15 cellular contexts compared by ENCODE assay signal in genomic region chr1:153400244-153400643, GRCh38. TPM values are rescaled to one million over a fixed set of nuclear protein-coding genes. Genes with fewer than 3 reads are reported as not detected.
A peak's percentile ranks its signal among the peaks of the same experiment; 100 is the strongest.
DNase-seq lines count a peak whose midpoint lies in the region; ATAC-seq and TF ChIP-seq lines count a peak whose summit lies in the region.
"Had no signal": no experiment of that assay in that cellular context is flagged by ENCODE, and none has a peak within 500 bp of the region (broad histone marks: within the 10 kb centered on the region; RNA-seq: fewer than 3 reads in every experiment).

No MANE protein-coding gene starts in this region.

- no peak overlapping the region for H4K8ac ChIP-seq in mesenchymal stem cell (ENCODE audit: low read length)

- H3K9me3 ChIP-seq in SK-N-SH (no peaks in the 10 kb centered on the region), mesenchymal stem cell (ENCODE audit: control insufficient read depth, low read length) (no peaks in the 10 kb centered on the region)
- H3K9me3 ChIP-seq: tibial artery had no signal

- TF ChIP-seq EP300 in SK-N-SH (IDR thresholded peaks at IDR 0.05; ENCODE audit: borderline replicate concordance in 1 of 2, low read depth in 1 of 2, low read length in 1 of 2), result no peak

- H3K4me3 ChIP-seq in NB4 (ENCODE audit: low read depth, low read length) (no peak overlapping the region), SK-N-SH (ENCODE audit: low read depth in 2 of 2, low read length in 1 of 2) (no peak overlapping the region), mesenchymal stem cell (ENCODE audit: insufficient read depth in 1 of 2, low read depth in 1 of 2, low read length in 2 of 2) (no peak overlapping the region)
- H3K4me3 ChIP-seq: tibial artery had no signal

- WGBS in SK-N-SH (ENCODE audit: low lambda C conversion rate), result 14% methylated on average over 5 of the region's 5 CpGs
- 72% methylated on average over 5 of the region's 5 CpGs for WGBS in mesenchymal stem cell

- H3K4me2 ChIP-seq in SK-N-SH (no peak overlapping the region), mesenchymal stem cell (ENCODE audit: low read length, poor library complexity, severe bottlenecking) (no peak overlapping the region)

- H3K9me2 ChIP-seq in SK-N-SH, result no peaks in the 10 kb centered on the region

- H3K18ac ChIP-seq in mesenchymal stem cell (ENCODE audit: low read depth in 1 of 2, low read length in 2 of 2), result no peak overlapping the region

- H3K79me1 ChIP-seq in mesenchymal stem cell (replicated peaks; ENCODE audit: low read length, poor library complexity, severe bottlenecking), result no peaks in the 10 kb centered on the region

- H3F3A ChIP-seq in SK-N-SH (replicated peaks; ENCODE audit: insufficient read depth), result no peaks in the 10 kb centered on the region

- no peak for ATAC-seq in GM19328 (IDR thresholded peaks at IDR 0.05; ENCODE audit: unreplicated experiment)
- ATAC-seq: activated CD8-positive, alpha-beta T cell treated with anti-CD3 and anti-CD28 coated beads for 36 hours; natural killer cell treated with Interleukin-12 subunit alpha and Interleukin-12 subunit beta and Interleukin-15 and Interleukin-18, amount 100 ng/mL, for 72 hours had no signal

- no peak for TF ChIP-seq CTCF in NB4 (IDR thresholded peaks at IDR 0.05; ENCODE audit: low read depth, low read length)
- TF ChIP-seq CTCF in SK-N-SH (IDR thresholded peaks at IDR 0.05), result peak; percentile 25

- no peaks in the 10 kb centered on the region for H3K79me2 ChIP-seq in SK-N-SH (ENCODE audit: insufficient read depth)

- no peak overlapping the region for H2BK5ac ChIP-seq in mesenchymal stem cell (ENCODE audit: low read depth, low read length, poor library complexity, severe bottlenecking)

- H3K4me1 ChIP-seq in SK-N-SH (ENCODE audit: control insufficient read depth in 1 of 2, insufficient read depth in 2 of 2, low read depth in 1 of 2, low read length in 1 of 2), result no peaks in the 10 kb centered on the region
- no peaks in the 10 kb centered on the region for H3K4me1 ChIP-seq in mesenchymal stem cell (ENCODE audit: control insufficient read depth, insufficient read depth, low read depth, low read length)
- H3K4me1 ChIP-seq: tibial artery had no signal

- TF ChIP-seq POLR2A in NB4 (IDR thresholded peaks at IDR 0.05; ENCODE audit: extremely low read depth, insufficient read length), result no peak

- H3K9ac ChIP-seq in SK-N-SH (no peak overlapping the region), mesenchymal stem cell (ENCODE audit: low read length) (no peak overlapping the region)

- H2AFZ ChIP-seq in SK-N-SH (ENCODE audit: low read depth), result no peak overlapping the region
- H2AFZ ChIP-seq in mesenchymal stem cell (ENCODE audit: low read depth, low read length), result no peak overlapping the region

- H3K27ac ChIP-seq in SK-N-SH (ENCODE audit: low read depth in 2 of 2, low read length in 1 of 2) (no peak overlapping the region), mesenchymal stem cell (ENCODE audit: low read length, poor library complexity, severe bottlenecking) (no peak overlapping the region)
- H3K27ac ChIP-seq: tibial artery had no signal

- H4K91ac ChIP-seq in mesenchymal stem cell (ENCODE audit: low read length), result no peak overlapping the region

- H3K27me3 ChIP-seq in SK-N-SH (ENCODE audit: insufficient read depth), result peaks cover 48% of the 10 kb centered on the region; the same call in 1 of the 2 replicates
- H3K27me3 ChIP-seq in mesenchymal stem cell (ENCODE audit: control insufficient read depth in 1 of 2, insufficient read depth in 1 of 2, low read length in 2 of 2), result peaks cover 19 to 66% of the 10 kb centered on the region in 2 experiments

- H3K14ac ChIP-seq in mesenchymal stem cell (ENCODE audit: low read length in 2 of 2), result no peak overlapping the region

- peak; percentile 19 for DNase-seq in NCI-H2029 (lab: John Stamatoyannopoulos, UW)
- DNase-seq in NCI-H2029 treated with DMSO at 0.1 percent for 48 hours (lab: John Stamatoyannopoulos, UW), result no peak
- DNase-seq in NB4 (ENCODE audit: low read depth), result peak; percentile 19
- DNase-seq in SK-N-SH, result no peak
- peak; percentile 50 for DNase-seq in islet precursor cell
- DNase-seq in mesenchymal stem cell, result no peak
- no peak for DNase-seq in activated CD8-positive, alpha-beta memory T cell treated with anti-CD3 and anti-CD28 coated beads, Interleukin-2, amount 50 U/mL, for 4 hours
- DNase-seq: activated CD8-positive, alpha-beta T cell treated with anti-CD3 and anti-CD28 coated beads for 36 hours; activated naive CD4-positive, alpha-beta T cell treated with anti-CD3 and anti-CD28 coated beads, Interleukin-2, amount 50 U/mL, for 16 hours; central memory CD4-positive, alpha-beta T cell; DMS79 treated with DMSO at 0.1 percent for 48 hours; kidney glomerular epithelial cell had no signal

- no peak overlapping the region for H2AK5ac ChIP-seq in mesenchymal stem cell (ENCODE audit: low read length, severe bottlenecking)

- no peaks in the 10 kb centered on the region for H3K36me3 ChIP-seq in SK-N-SH (replicated peaks in 1 of 2; ENCODE audit: control insufficient read depth in 1 of 2, insufficient read depth in 2 of 2, low read length in 1 of 2)
- no peaks in the 10 kb centered on the region for H3K36me3 ChIP-seq in mesenchymal stem cell (ENCODE audit: control insufficient read depth in 1 of 2, insufficient read depth in 2 of 2, low read depth in 1 of 2, low read length in 2 of 2)
- H3K36me3 ChIP-seq: tibial artery had no signal

- no peak overlapping the region for H2BK15ac ChIP-seq in mesenchymal stem cell (ENCODE audit: low read depth, poor library complexity, severe bottlenecking)

- no peak overlapping the region for H2BK12ac ChIP-seq in mesenchymal stem cell (ENCODE audit: low read length in 2 of 2)

- CTCF ChIA-PET in SK-N-SH (lab: Yijun Ruan, JAX), result interaction anchor here (0.5 to 2.2 kb wide), 5 partner anchors 46 to 96 kb away, joined by 3 to 11 read pairs (median 3); no protein-coding TSS in a partner anchor

- H3K4ac ChIP-seq in mesenchymal stem cell (ENCODE audit: low read depth in 1 of 2, low read length in 2 of 2), result no peak overlapping the region

- no peaks in the 10 kb centered on the region for H4K20me1 ChIP-seq in SK-N-SH (ENCODE audit: insufficient read depth)

- no peak overlapping the region for H2BK120ac ChIP-seq in mesenchymal stem cell (ENCODE audit: low read depth, low read length)

- H3K23ac ChIP-seq in mesenchymal stem cell (ENCODE audit: low read length in 2 of 2), result no peak overlapping the region

- peak; percentile 20; the same call in 1 of the 2 replicates for TF ChIP-seq RAD21 in SK-N-SH (IDR thresholded peaks at IDR 0.05; ENCODE audit: low read length)

- POLR2A ChIA-PET in SK-N-SH (lab: Yijun Ruan, JAX), result no interaction called here

TF ChIP-seq in SK-N-SH, 30 proteins besides CTCF, POLR2A, EP300 and RAD21 (continues in another document):
- TF ChIP-seq MEF2A (IDR thresholded peaks at IDR 0.05; ENCODE audit: borderline replicate concordance, low read depth), result no peak
- no peak for TF ChIP-seq TAF1 (IDR thresholded peaks at IDR 0.05; ENCODE audit: borderline replicate concordance, low read depth, low read length)
- no peak for TF ChIP-seq MXI1 (IDR thresholded peaks at IDR 0.05; ENCODE audit: low read depth, low read length)
- TF ChIP-seq NFIC (IDR thresholded peaks at IDR 0.05; ENCODE audit: borderline replicate concordance), result no peak
- TF ChIP-seq POLR2AphosphoS5 (IDR thresholded peaks at IDR 0.05; ENCODE audit: low read depth, low read length), result no peak
- no peak for TF ChIP-seq GABPA (IDR thresholded peaks at IDR 0.05; ENCODE audit: low read depth)
- no peak for TF ChIP-seq FOXJ3 (CRISPR knock-in tag; IDR thresholded peaks at IDR 0.05)
- no peak for TF ChIP-seq ZBTB33 (IDR thresholded peaks at IDR 0.05; ENCODE audit: borderline replicate concordance, low read depth)
- TF ChIP-seq FOSL2 (IDR thresholded peaks at IDR 0.05; ENCODE audit: borderline replicate concordance, low read depth), result no peak
- no peak for TF ChIP-seq GATA2 (CRISPR knock-in tag; IDR thresholded peaks at IDR 0.05)

RNA-seq across cellular contexts. Expression of gene S100A8, which starts 9.4 kb away (rescaled TPM):
- polyA plus RNA-seq in SK-N-SH (2012; rRNA removed), result not detected in 2 replicates
- not detected in 2 replicates for polyA plus RNA-seq in SK-N-SH (2012; cell fraction: cytosol; rRNA removed)
- not detected in 2 replicates for polyA plus RNA-seq in SK-N-SH (2012; cell fraction: nucleus; rRNA removed)
- polyA plus RNA-seq in mesenchymal stem cell (2013, experiment 1 of 2), result not detected
- polyA plus RNA-seq in mesenchymal stem cell (2013, experiment 2 of 2), result not detected

RNA-seq across cellular contexts. Expression of gene S100A7A, which starts 16.1 kb away (rescaled TPM):
- not detected in 2 replicates for polyA plus RNA-seq in SK-N-SH (2012; rRNA removed)
- not detected in 2 replicates for polyA plus RNA-seq in SK-N-SH (2012; cell fraction: cytosol; rRNA removed)
- not detected in 2 replicates for polyA plus RNA-seq in SK-N-SH (2012; cell fraction: nucleus; rRNA removed)
- polyA plus RNA-seq in mesenchymal stem cell (2013, experiment 1 of 2), result not detected
- not detected for polyA plus RNA-seq in mesenchymal stem cell (2013, experiment 2 of 2)

RNA-seq across cellular contexts. Expression of gene S100A12, which starts 24.8 kb away (rescaled TPM):
- polyA plus RNA-seq in SK-N-SH (2012; rRNA removed), result not detected in 2 replicates
- polyA plus RNA-seq in SK-N-SH (2012; cell fraction: cytosol; rRNA removed), result not detected in 2 replicates
- polyA plus RNA-seq in SK-N-SH (2012; cell fraction: nucleus; rRNA removed), result not detected in 2 replicates
- not detected for polyA plus RNA-seq in mesenchymal stem cell (2013, experiment 1 of 2)
- not detected for polyA plus RNA-seq in mesenchymal stem cell (2013, experiment 2 of 2)

RNA-seq across cellular contexts. Expression of gene S100A9, which starts 42.6 kb away (rescaled TPM):
- polyA plus RNA-seq in SK-N-SH (2012; rRNA removed), result not detected in 2 replicates
- not detected in 2 replicates for polyA plus RNA-seq in SK-N-SH (2012; cell fraction: cytosol; rRNA removed)
- polyA plus RNA-seq in SK-N-SH (2012; cell fraction: nucleus; rRNA removed), result not detected in 2 replicates
- polyA plus RNA-seq in mesenchymal stem cell (2013, experiment 1 of 2), result not detected
- polyA plus RNA-seq in mesenchymal stem cell (2013, experiment 2 of 2), result not detected

RNA-seq across cellular contexts. Expression of gene PGLYRP4, which starts 51.6 kb away (rescaled TPM):
- not detected in 2 replicates for polyA plus RNA-seq in SK-N-SH (2012; rRNA removed)
- not detected in 2 replicates for polyA plus RNA-seq in SK-N-SH (2012; cell fraction: cytosol; rRNA removed)
- polyA plus RNA-seq in SK-N-SH (2012; cell fraction: nucleus; rRNA removed), result not detected in 2 replicates
- polyA plus RNA-seq in mesenchymal stem cell (2013, experiment 1 of 2), result not detected
- polyA plus RNA-seq in mesenchymal stem cell (2013, experiment 2 of 2), result not detected

Comparison
In these comparisons a context has a peak if more than half of its experiments do, and no peak if none do; other contexts are left out.
1. DNase-seq: peak in NCI-H2029 (single experiment), NB4 (single experiment) and islet precursor cell (single experiment); none in NCI-H2029 treated with DMSO at 0.1 percent for 48 hours (single experiment), SK-N-SH (single experiment), mesenchymal stem cell (single experiment) and activated CD8-positive, alpha-beta memory T cell treated with anti-CD3 and anti-CD28 coated beads, Interleukin-2, amount 50 U/mL, for 4 hours (single experiment).